ENCODE assay signal across 12 cellular contexts in the genomic region with DNA sequence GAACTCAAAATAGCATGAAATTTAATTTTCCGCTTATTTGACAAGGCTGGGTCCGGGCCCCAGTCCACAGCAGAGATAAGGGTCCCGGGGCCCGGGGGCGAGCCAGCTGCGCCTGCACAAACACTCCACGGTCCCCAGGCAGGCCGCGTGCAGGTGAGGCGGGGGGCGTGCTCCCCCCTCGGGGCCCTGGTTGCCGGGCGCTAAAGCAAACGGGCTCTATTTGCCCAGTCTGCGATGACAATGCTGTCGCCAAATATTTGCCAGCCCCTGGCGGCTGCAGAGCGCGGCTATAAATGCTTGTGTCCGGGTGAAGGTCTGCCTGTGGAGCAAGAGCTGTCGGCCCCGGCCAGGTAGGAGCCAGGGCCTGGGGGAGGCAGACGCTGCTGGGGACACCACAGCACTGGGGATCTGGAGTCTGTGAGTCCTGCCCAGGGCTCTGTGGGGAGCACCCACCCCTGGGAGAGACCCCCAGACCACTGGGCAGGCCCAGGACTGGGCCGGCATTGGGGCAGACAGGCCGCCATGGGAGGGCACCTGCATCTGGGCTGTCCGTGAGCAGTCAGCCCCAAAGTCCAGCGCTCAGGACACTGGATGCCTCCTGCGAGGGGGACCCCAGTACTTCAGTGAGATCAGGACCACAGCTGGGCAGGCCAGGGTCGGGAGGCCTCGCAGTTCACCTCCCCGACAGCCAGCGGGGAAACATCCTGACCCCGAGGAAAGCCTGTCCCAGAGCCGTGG. TPM values are rescaled to one million over a fixed set of nuclear protein-coding genes. Genes with fewer than 3 reads are reported as not detected.
DNase-seq lines count a peak whose midpoint lies in the region; ATAC-seq, FAIRE-seq and TF ChIP-seq lines count a peak whose summit lies in the region.
"Had no signal": no experiment of that assay in that cellular context is flagged by ENCODE, and none has a peak within 500 bp of the region (broad histone marks: within the 10 kb centered on the region; RNA-seq: fewer than 3 reads in every experiment).

PERCC1 (plus strand) TSS at position 320 of the 738 bp plus-strand sequence. CDS start 1,516 bp downstream, outside the sequence.

- peak within 1 kb of the TSS; percentile 68; the same call in 1 of the 2 replicates for H4K8ac ChIP-seq in H1 (ENCODE audit: extremely low read depth, insufficient read depth, low read length)

- TF ChIP-seq POLR2A in H1 (IDR thresholded peaks at IDR 0.05; ENCODE audit: control extremely low read depth in 1 of 2, low read depth in 2 of 2, low read length in 2 of 2), result no peak

- no peak within 1 kb of the TSS for H2AFZ ChIP-seq in H1 (ENCODE audit: low read length)

- no peak within 1 kb of the TSS for H2AK5ac ChIP-seq in H1 (ENCODE audit: low read depth, low read length)

- no peak within 1 kb of the TSS for H3K56ac ChIP-seq in H1 (replicated peaks; ENCODE audit: insufficient read length, low read depth, low read length)

- TF ChIP-seq CTCF in natural killer cell (IDR thresholded peaks at IDR 0.05), result no peak
- no peak for TF ChIP-seq CTCF in H1 (IDR thresholded peaks at IDR 0.05; ENCODE audit: control extremely low read depth in 1 of 3, insufficient read depth in 1 of 3, low read depth in 1 of 3, low read length in 3 of 3)
- TF ChIP-seq CTCF in GM10248 (IDR thresholded peaks at IDR 0.05; ENCODE audit: control extremely low read depth, extremely low read depth, low read depth, missing control alignments), result no peak

- H3K36me3 Mint-ChIP-seq in natural killer cell, result no peaks in the 10 kb centered on the region
- no peaks in the 10 kb centered on the region for H3K36me3 Mint-ChIP-seq in natural killer cell treated with Interleukin-12 subunit alpha and Interleukin-12 subunit beta and Interleukin-15 and Interleukin-18, amount 100 ng/mL, for 72 hours

- H3K4me3 ChIP-seq in H1 (ENCODE audit: extremely low read depth in 1 of 4, insufficient read depth in 2 of 4, low read depth in 3 of 4, low read length in 4 of 4), result no peak within 1 kb of the TSS
- H3K4me3 ChIP-seq: SK-N-MC had no signal

- ATAC-seq in natural killer cell, result no peak
- ATAC-seq in natural killer cell treated with Interleukin-12 subunit alpha and Interleukin-12 subunit beta and Interleukin-15 and Interleukin-18, amount 100 ng/mL, for 72 hours, result no peak
- ATAC-seq in GM21737 (IDR thresholded peaks at IDR 0.05; ENCODE audit: unreplicated experiment), result no peak
- no peak for ATAC-seq in HG02852 (IDR thresholded peaks at IDR 0.05; ENCODE audit: unreplicated experiment)
- ATAC-seq: left lung, right cardiac atrium had no signal

- H3K9me3 Mint-ChIP-seq in natural killer cell, result no peaks in the 10 kb centered on the region
- no peaks in the 10 kb centered on the region for H3K9me3 Mint-ChIP-seq in natural killer cell treated with Interleukin-12 subunit alpha and Interleukin-12 subunit beta and Interleukin-15 and Interleukin-18, amount 100 ng/mL, for 72 hours

- no peaks in the 10 kb centered on the region for H3K79me2 ChIP-seq in H1 (ENCODE audit: control insufficient read depth in 1 of 2, insufficient read depth in 2 of 2, low read length in 2 of 2)

- no peaks in the 10 kb centered on the region; a peak in 2 of 7 replicates for H3K4me1 ChIP-seq in H1 (replicated peaks in 1 of 4; ENCODE audit: control insufficient read depth in 3 of 4, insufficient read depth in 4 of 4, low read length in 3 of 4)
- H3K4me1 ChIP-seq: left lung had no signal

- H3K18ac ChIP-seq in H1 (ENCODE audit: extremely low read depth, low read length), result no peak within 1 kb of the TSS

- no peak within 1 kb of the TSS for H3K14ac ChIP-seq in H1 (ENCODE audit: insufficient read length)

- H2BK120ac ChIP-seq in H1 (replicated peaks; ENCODE audit: low read depth, low read length), result no peak within 1 kb of the TSS

- H2BK20ac ChIP-seq in H1 (ENCODE audit: low read length), result no peak within 1 kb of the TSS

- no peak within 1 kb of the TSS for H2BK15ac ChIP-seq in H1 (ENCODE audit: low read length)

- H3K4me3 Mint-ChIP-seq in natural killer cell, result peak within 1 kb of the TSS; percentile 59
- H3K4me3 Mint-ChIP-seq in natural killer cell treated with Interleukin-12 subunit alpha and Interleukin-12 subunit beta and Interleukin-15 and Interleukin-18, amount 100 ng/mL, for 72 hours, result no peak within 1 kb of the TSS

- H3K23me2 ChIP-seq in H1 (ENCODE audit: low read depth, low read length), result no peaks in the 10 kb centered on the region

- H3K23ac ChIP-seq in H1 (ENCODE audit: insufficient read length), result no peak within 1 kb of the TSS

- H2BK12ac ChIP-seq in H1 (ENCODE audit: low read depth, low read length), result no peak within 1 kb of the TSS

- H3K4ac ChIP-seq in H1 (replicated peaks; ENCODE audit: insufficient read length, low read depth, low read length), result no peak within 1 kb of the TSS

- H3K4me2 ChIP-seq in H1 (ENCODE audit: insufficient read depth in 1 of 2, low read depth in 2 of 2, low read length in 2 of 2), result no peak within 1 kb of the TSS

- FAIRE-seq in H1 (lab: Jason Lieb, UNC), result no peak

- no peaks in the 10 kb centered on the region for H3K27me3 Mint-ChIP-seq in natural killer cell (ENCODE audit: low read depth in 2 of 2)
- H3K27me3 Mint-ChIP-seq in natural killer cell treated with Interleukin-12 subunit alpha and Interleukin-12 subunit beta and Interleukin-15 and Interleukin-18, amount 100 ng/mL, for 72 hours, result no peaks in the 10 kb centered on the region

- H4K91ac ChIP-seq in H1 (replicated peaks; ENCODE audit: insufficient read length, low read length), result no peak within 1 kb of the TSS

- intact Hi-C loops in natural killer cell (cut with micrococcal nuclease), result no loop called here

- H3K36me3 ChIP-seq in H1 (ENCODE audit: control insufficient read depth in 2 of 4, insufficient read depth in 4 of 4, low read length in 3 of 4), result no peaks in the 10 kb centered on the region
- H3K36me3 ChIP-seq: left lung had no signal

- no peak within 1 kb of the TSS for H2BK5ac ChIP-seq in H1 (ENCODE audit: low read depth, low read length)

- TF ChIP-seq RAD21 in H1 (IDR thresholded peaks at IDR 0.05 in 1 of 2, conservative IDR thresholded peaks at IDR 0.05 in 1 of 2; ENCODE audit: low read depth in 2 of 2, low read length in 2 of 2), result no peak

- POLR2A ChIA-PET in H1 (lab: Charles Lee; ENCODE audit: partially characterized antibody), result interaction anchor here (0.7 to 4.3 kb wide), 4 partner anchors 8 to 64 kb away, joined by 3 to 22 read pairs (median 12); partner anchors contain the start of genes CCDC154 and UQCC4
- POLR2A ChIA-PET in GM10248 (lab: Yijun Ruan, JAX), result no interaction called here

- peak within 1 kb of the TSS in 1 of 2 donors; percentile 78 for H3K27ac Mint-ChIP-seq in natural killer cell
- H3K27ac Mint-ChIP-seq in natural killer cell treated with Interleukin-12 subunit alpha and Interleukin-12 subunit beta and Interleukin-15 and Interleukin-18, amount 100 ng/mL, for 72 hours, result peak within 1 kb of the TSS in 1 of 2 donors; percentile 35

- H3K79me1 ChIP-seq in H1 (ENCODE audit: low read depth, low read length), result no peaks in the 10 kb centered on the region

- no peaks in the 10 kb centered on the region for H4K20me1 ChIP-seq in H1 (replicated peaks in 1 of 2; ENCODE audit: control insufficient read depth in 1 of 2, insufficient read depth in 2 of 2, low read length in 2 of 2)

- H3K9me3 ChIP-seq in H1 (ENCODE audit: insufficient read depth in 2 of 2, low read depth in 1 of 2, low read length in 1 of 2), result no peaks in the 10 kb centered on the region
- H3K9me3 ChIP-seq: left lung had no signal

- H3K27me3 ChIP-seq in H1 (replicated peaks in 1 of 4; ENCODE audit: control insufficient read depth in 3 of 4, extremely low read depth in 1 of 4, insufficient read depth in 3 of 4, low read length in 3 of 4), result no peaks in the 10 kb centered on the region

- H3K9ac ChIP-seq in H1 (replicated peaks in 1 of 4; ENCODE audit: extremely low read depth in 1 of 4, low read depth in 3 of 4, low read length in 3 of 4), result no peak within 1 kb of the TSS

- DNase-seq in natural killer cell (no peak), NCI-H748 (lab: John Stamatoyannopoulos, UW; ENCODE audit: unreplicated experiment) (peak; percentile 60), H1 (ENCODE audit: low read depth in 1 of 2, low spot score in 2 of 2) (no peak), GM10248 (ENCODE audit: extremely low spot score) (no peak)
- DNase-seq in natural killer cell treated with Interleukin-12 subunit alpha and Interleukin-12 subunit beta and Interleukin-15 and Interleukin-18, amount 100 ng/mL, for 72 hours (ENCODE audit: low spot score), result no peak
- DNase-seq in stimulated activated naive CD4-positive, alpha-beta T cell (lab: John Stamatoyannopoulos, UW), result no peak
- DNase-seq: activated CD4-positive, alpha-beta T cell treated with anti-CD3 and anti-CD28 coated beads, Interleukin-2, amount 50 U/mL, for 1 hour; left lung; right cardiac atrium had no signal

- H3K27ac ChIP-seq in H1 (ENCODE audit: low read depth, low read length), result no peak within 1 kb of the TSS
- H3K27ac ChIP-seq: left lung, SK-N-MC had no signal

- 89% methylated on average over 29 of the region's 35 CpGs; no CpG with 5 or more reads in 1 of the 2 experiments for whole genome bisulfite sequencing in H1 (ENCODE audit: extremely low coverage in 1 of 2, insufficient coverage in 1 of 2, insufficient read length in 1 of 2, insufficient replicate concordance in 2 of 2, low coverage in 1 of 2, low lambda C conversion rate in 2 of 2, missing lambda C conversion rate in 1 of 2), 2 experiments

- no peak for TF ChIP-seq EP300 in H1 (IDR thresholded peaks at IDR 0.05; ENCODE audit: borderline replicate concordance in 1 of 2, low read depth in 2 of 2, low read length in 2 of 2)

- no peak within 1 kb of the TSS for H4K5ac ChIP-seq in H1 (ENCODE audit: insufficient read length, low read depth, low read length)

- CTCF ChIA-PET in H1 (lab: Charles Lee; ENCODE audit: partially characterized antibody) (interaction anchor here (1.0 to 1.5 kb wide), 6 partner anchors 16 to 106 kb away, joined by 3 to 4 read pairs (median 3); no protein-coding TSS in a partner anchor), GM10248 (lab: Yijun Ruan, JAX) (interaction anchor here (1.1 kb wide), 1 partner anchor 8 kb away, joined by 4 read pairs; no protein-coding TSS in a partner anchor)

- peaks cover 0 to 7% of the 10 kb centered on the region in 2 donors for H3K4me1 Mint-ChIP-seq in natural killer cell
- no peaks in the 10 kb centered on the region for H3K4me1 Mint-ChIP-seq in natural killer cell treated with Interleukin-12 subunit alpha and Interleukin-12 subunit beta and Interleukin-15 and Interleukin-18, amount 100 ng/mL, for 72 hours (ENCODE audit: low read depth in 2 of 2)

RNA-seq across cellular contexts. Expression of gene PERCC1, which starts in this region (rescaled TPM):
- total RNA-seq in natural killer cell, result under 1 TPM; 0.68 to 0.96 (median 0.83) TPM
- total RNA-seq in natural killer cell treated with Interleukin-12 subunit alpha and Interleukin-12 subunit beta and Interleukin-15 and Interleukin-18, amount 100 ng/mL, for 72 hours, result 1 to 10 TPM in 1 of 2 donors, under 1 TPM in 1; 0.98 to 1.2 TPM
- not detected in 2 replicates for total RNA-seq in H1 (2021; fragmentation: NEBNext Ultra II Directional; extraction: Animal tissue kit (Norgen Biotek cat#: 25700))
- polyA plus RNA-seq in H1 (2011; rRNA removed), result not detected in 2 replicates
- polyA plus RNA-seq in H1 (2011; cell fraction: cytosol; rRNA removed), result not detected
- not detected for polyA plus RNA-seq in H1 (2011; cell fraction: nucleus; rRNA removed)
- polyA plus RNA-seq in H1 (2012, experiment 1 of 2), result not detected in 4 replicates
- not detected for polyA plus RNA-seq in H1 (2012, experiment 2 of 2)
- not detected for polyA plus RNA-seq in H1 (2013, experiment 1 of 2)
- not detected for polyA plus RNA-seq in H1 (2013, experiment 2 of 2)
- not detected in 2 replicates for polyA minus RNA-seq in H1 (2011; rRNA and poly(A)+ RNA removed)
- polyA minus RNA-seq in H1 (2011; cell fraction: cytosol; rRNA and poly(A)+ RNA removed), result not detected
- polyA minus RNA-seq in H1 (2011; cell fraction: nucleus; rRNA and poly(A)+ RNA removed), result not detected
